Comparison of ENCODE assay signal across 11 cellular contexts in the genomic region with DNA sequence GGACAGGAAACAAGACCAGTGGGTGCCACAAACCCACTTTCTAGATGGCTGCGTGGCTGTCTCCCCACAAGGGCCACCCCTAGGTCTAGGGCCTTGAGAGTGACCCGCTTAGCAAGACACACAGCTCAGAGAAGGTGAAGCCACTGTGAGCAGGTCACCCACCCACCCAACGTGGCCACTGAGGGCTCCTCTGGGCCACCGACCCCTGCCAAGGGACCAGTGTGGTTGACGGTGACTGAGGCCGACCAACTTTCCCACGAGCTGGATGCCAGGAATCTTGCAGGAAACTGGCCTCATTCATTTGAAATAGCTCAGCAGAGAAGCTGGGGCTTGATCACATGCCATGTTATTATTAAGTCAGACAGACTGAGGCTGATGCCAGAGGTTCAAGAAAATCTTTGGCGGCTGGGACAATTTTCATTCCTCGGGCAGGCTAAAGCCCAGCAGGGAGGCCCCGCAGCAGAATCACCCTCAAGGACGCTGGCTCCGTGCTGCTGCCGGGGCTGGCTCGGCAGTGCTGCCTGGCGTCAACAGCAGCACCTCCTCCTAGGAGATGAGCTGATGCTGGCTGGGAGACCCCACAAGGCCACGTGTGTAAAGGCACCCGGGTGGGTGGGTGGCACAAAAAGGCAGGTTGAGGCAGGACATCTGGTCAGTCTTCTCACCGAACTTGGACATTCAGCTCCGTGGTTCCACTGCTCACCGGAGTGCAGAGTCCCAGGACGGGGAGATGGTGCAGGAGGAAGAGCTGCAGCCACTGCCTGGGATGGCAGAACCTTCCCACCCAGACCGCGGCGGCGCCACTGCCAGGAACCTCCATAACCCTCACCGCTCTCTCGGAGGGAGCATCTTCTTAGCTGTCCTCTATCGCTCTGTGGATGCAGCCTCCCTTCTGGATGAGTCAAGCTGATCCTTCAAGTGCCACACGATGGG. TPM values are rescaled to one million over a fixed set of nuclear protein-coding genes. Genes with fewer than 3 reads are reported as not detected.
DNase-seq lines count a peak whose midpoint lies in the region; ATAC-seq and TF ChIP-seq lines count a peak whose summit lies in the region.
"Had no signal": no experiment of that assay in that cellular context is flagged by ENCODE, and none has a peak within 500 bp of the region (broad histone marks: within the 10 kb centered on the region; RNA-seq: fewer than 3 reads in every experiment).

No MANE protein-coding gene starts in this region.

- H3K4me3 Mint-ChIP-seq in activated CD8-positive, alpha-beta T cell treated with anti-CD3 and anti-CD28 coated beads for 36 hours = no peak overlapping the region

- H3K36me3 Mint-ChIP-seq in activated CD8-positive, alpha-beta T cell treated with anti-CD3 and anti-CD28 coated beads for 36 hours (ENCODE audit: low read depth) = no peaks in the 10 kb centered on the region

- no peak overlapping the region for H3K27ac Mint-ChIP-seq in activated CD8-positive, alpha-beta T cell treated with anti-CD3 and anti-CD28 coated beads for 36 hours

- 63 to 78% methylated on average over 18 to 29 of the region's 29 CpGs for WGBS in body of pancreas, 2 donors
- WGBS in right cardiac atrium = 48% methylated on average over 29 of the region's 29 CpGs
- WGBS in sigmoid colon, 2 donors = 78 to 84% methylated on average over 29 of the region's 29 CpGs

- ATAC-seq in body of pancreas = peak; percentile 22
- peak; percentile 66 to 68 for ATAC-seq in right cardiac atrium
- no peak for ATAC-seq in activated CD8-positive, alpha-beta T cell treated with anti-CD3 and anti-CD28 coated beads for 36 hours
- no peak for ATAC-seq in HG03342 (IDR thresholded peaks at IDR 0.05; ENCODE audit: unreplicated experiment)

- intact Hi-C loops in body of pancreas (cut with DNase I) = no loop called here
- intact Hi-C loops in right cardiac atrium (cut with DNase I) = loop anchor here in 2 of 4 donors (10.0 kb wide), 1 partner anchor 45 kb away; no protein-coding TSS in a partner anchor
- intact Hi-C loops in sigmoid colon (cut with DNase I) = no loop called here
- intact Hi-C loops in activated CD8-positive, alpha-beta T cell treated with anti-CD3 and anti-CD28 coated beads for 36 hours (cut with micrococcal nuclease) = no loop called here

- DNase-seq in GM04503 (ENCODE audit: low read depth) (peak; percentile 91), body of pancreas (peak; percentile 22 to 64 (median 50)), right cardiac atrium (peak; percentile 76 to 90 (median 86)), sigmoid colon (no peak), SHP77 treated with DMSO at 0.1 percent for 48 hours (lab: John Stamatoyannopoulos, UW) (no peak), NCI-H345 (lab: John Stamatoyannopoulos, UW) (no peak)
- no peak for DNase-seq in activated CD8-positive, alpha-beta T cell treated with anti-CD3 and anti-CD28 coated beads for 36 hours
- DNase-seq: central memory CD4-positive, alpha-beta T cell; mammary epithelial cell; T-helper 9 cell had no signal

- POLR2A ChIA-PET in activated CD8-positive, alpha-beta T cell treated with anti-CD3 and anti-CD28 coated beads for 36 hours (lab: Charles Lee) = interaction anchor here (1.2 kb wide), 1 partner anchor 92 kb away, joined by 4 read pairs; no protein-coding TSS in a partner anchor

- H3K27ac ChIP-seq in body of pancreas = peak overlapping the region; percentile 52 to 66 (median 58)
- peak overlapping the region; percentile 49 for H3K27ac ChIP-seq in right cardiac atrium (ENCODE audit: low read length)
- H3K27ac ChIP-seq in sigmoid colon = peak overlapping the region; percentile 60 to 72 (median 68)

- TF ChIP-seq CTCF in body of pancreas (IDR thresholded peaks at IDR 0.05) = no peak
- TF ChIP-seq CTCF in sigmoid colon (IDR thresholded peaks at IDR 0.05) = no peak
- TF ChIP-seq CTCF in activated CD8-positive, alpha-beta T cell treated with anti-CD3 and anti-CD28 coated beads for 36 hours (IDR thresholded peaks at IDR 0.05) = no peak

- no peaks in the 10 kb centered on the region for H3K27me3 Mint-ChIP-seq in activated CD8-positive, alpha-beta T cell treated with anti-CD3 and anti-CD28 coated beads for 36 hours

- no peak for TF ChIP-seq POLR2A in body of pancreas (IDR thresholded peaks at IDR 0.05)
- no peak for TF ChIP-seq POLR2A in sigmoid colon (IDR thresholded peaks at IDR 0.05)

- no peaks in the 10 kb centered on the region for H3K27me3 ChIP-seq in body of pancreas
- no peaks in the 10 kb centered on the region for H3K27me3 ChIP-seq in right cardiac atrium (ENCODE audit: control insufficient read depth, insufficient read depth)
- no peaks in the 10 kb centered on the region for H3K27me3 ChIP-seq in sigmoid colon

- H3K4me1 Mint-ChIP-seq in activated CD8-positive, alpha-beta T cell treated with anti-CD3 and anti-CD28 coated beads for 36 hours (ENCODE audit: low read depth) = no peaks in the 10 kb centered on the region

- H3K9me3 ChIP-seq in body of pancreas (no peaks in the 10 kb centered on the region), right cardiac atrium (ENCODE audit: control insufficient read depth, low read length) (no peaks in the 10 kb centered on the region), sigmoid colon (no peaks in the 10 kb centered on the region)

- no peaks in the 10 kb centered on the region for H3K9me3 Mint-ChIP-seq in activated CD8-positive, alpha-beta T cell treated with anti-CD3 and anti-CD28 coated beads for 36 hours

- CTCF ChIA-PET in activated CD8-positive, alpha-beta T cell treated with anti-CD3 and anti-CD28 coated beads for 36 hours (lab: Charles Lee) = no interaction called here

- H3K4me1 ChIP-seq in body of pancreas (peaks cover 34% of the 10 kb centered on the region), right cardiac atrium (ENCODE audit: control insufficient read depth, insufficient read depth, low read length) (peaks cover 23% of the 10 kb centered on the region), sigmoid colon (peaks cover 0 to 45% (median 35%) of the 10 kb centered on the region in 4 donors)

- peak in 1 of 4 donors; percentile 25 for TF ChIP-seq EP300 in sigmoid colon (IDR thresholded peaks at IDR 0.05)

- H3K36me3 ChIP-seq in body of pancreas (replicated peaks in 1 of 2; ENCODE audit: insufficient read depth in 1 of 2, low read depth in 2 of 2) = peaks cover 7 to 13% of the 10 kb centered on the region in 2 donors
- H3K36me3 ChIP-seq in sigmoid colon = peaks cover 22 to 50% (median 44%) of the 10 kb centered on the region in 4 donors

- H3K4me3 ChIP-seq in body of pancreas = no peak overlapping the region
- H3K4me3 ChIP-seq in right cardiac atrium (ENCODE audit: low read length) = no peak overlapping the region
- no peak overlapping the region for H3K4me3 ChIP-seq in sigmoid colon

RNA-seq across cellular contexts. Expression of gene ZRANB1, which starts 57.8 kb away (rescaled TPM):
- total RNA-seq in body of pancreas (10 to 100 TPM; 12.2 to 21.1 TPM), right cardiac atrium (10 to 100 TPM; 25.3 to 32.2 (median 29.0) TPM), sigmoid colon (10 to 100 TPM; 38.0 to 49.0 (median 41.0) TPM)
- polyA plus RNA-seq in right cardiac atrium (14.4 TPM), sigmoid colon (1 to 10 TPM; 6.7 to 9.6 (median 7.6) TPM)
- total RNA-seq in activated CD8-positive, alpha-beta T cell treated with anti-CD3 and anti-CD28 coated beads for 36 hours = 10 to 100 TPM in 1 of 2 experiments, 1 to 10 TPM in 1; 9.5 to 10.1 TPM

Comparison
In these comparisons a context has a peak if more than half of its experiments do, and no peak if none do; other contexts are left out.
1. DNase-seq: peak in GM04503 (single experiment), body of pancreas (4 of 4) and right cardiac atrium (3 of 3); none in sigmoid colon (single experiment), activated CD8-positive, alpha-beta T cell treated with anti-CD3 and anti-CD28 coated beads for 36 hours (single experiment), SHP77 treated with DMSO at 0.1 percent for 48 hours (single experiment) and NCI-H345 (single experiment).
2. ATAC-seq: peak in body of pancreas (single experiment) and right cardiac atrium (2 of 2); none in activated CD8-positive, alpha-beta T cell treated with anti-CD3 and anti-CD28 coated beads for 36 hours (single experiment) and HG03342 (single experiment).
3. Peak in every context shown above with its lines, with median percentiles within 50 percentile points of each other: H3K27ac ChIP-seq.